Comparison of ENCODE assay signal across 1 cellular context in the genomic region with DNA sequence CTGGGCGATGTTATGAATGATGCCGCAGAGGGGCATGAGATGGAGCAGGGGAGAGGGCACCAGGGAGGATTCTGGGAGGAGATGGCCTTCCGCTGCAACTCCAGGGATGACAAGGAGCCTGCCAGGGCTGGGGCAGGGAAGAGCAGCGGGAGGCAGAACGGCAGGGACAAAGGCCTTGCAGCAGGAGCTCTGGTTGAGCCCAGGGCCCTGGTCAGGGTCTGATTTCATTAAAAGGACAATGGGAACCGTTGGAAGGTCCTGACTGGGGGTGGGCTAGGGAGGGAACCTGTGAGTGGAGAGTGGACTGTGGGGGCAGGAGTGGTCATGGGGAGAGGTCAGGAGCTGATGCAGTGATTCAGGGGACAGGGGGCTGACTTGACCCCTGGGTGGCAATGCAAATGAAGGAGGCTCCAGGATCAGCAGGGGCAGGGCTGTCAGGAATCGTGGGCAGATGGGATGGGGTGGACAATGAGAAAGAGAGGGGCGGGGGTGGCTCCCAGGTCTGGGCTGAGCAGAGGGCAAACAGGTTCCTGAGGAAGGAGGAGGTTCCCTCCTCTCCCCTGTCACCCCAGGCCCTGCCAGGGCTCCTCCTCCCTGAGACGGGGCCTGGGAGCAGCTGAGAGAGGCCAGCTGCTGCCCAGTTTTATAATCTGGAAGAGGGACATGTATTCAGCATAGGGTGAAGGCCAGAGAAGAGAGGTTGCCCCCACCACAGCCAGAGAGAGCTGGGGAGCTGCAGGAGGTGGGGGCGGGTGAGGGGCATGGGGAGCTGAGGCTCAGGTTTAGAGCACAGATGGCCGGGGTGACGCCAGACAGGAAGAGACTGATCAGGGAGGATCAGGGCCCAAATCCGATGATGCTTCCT.
TF ChIP-seq lines count a peak whose summit lies in the region.

No MANE protein-coding gene starts in this region.

TF ChIP-seq in H1, 55 proteins besides CTCF, POLR2A, EP300 and RAD21:
- no peak for TF ChIP-seq SP2 (IDR thresholded peaks at IDR 0.05; ENCODE audit: low read length)
- TF ChIP-seq BACH1 (IDR thresholded peaks at IDR 0.05; ENCODE audit: low read length), result no peak
- no peak for TF ChIP-seq HDAC2 (IDR thresholded peaks at IDR 0.05; ENCODE audit: borderline replicate concordance in 1 of 2, low read depth in 2 of 2, low read length in 2 of 2)
- TF ChIP-seq SAP30 (IDR thresholded peaks at IDR 0.05; ENCODE audit: insufficient read depth, insufficient replicate concordance, low read length), result no peak
- no peak for TF ChIP-seq KDM1A (IDR thresholded peaks at IDR 0.05; ENCODE audit: borderline replicate concordance, low read length)
- no peak for TF ChIP-seq SUZ12 (IDR thresholded peaks at IDR 0.05; ENCODE audit: low read length)
- TF ChIP-seq MAFK (IDR thresholded peaks at IDR 0.05; ENCODE audit: low read depth, low read length), result no peak
- TF ChIP-seq CHD1 (IDR thresholded peaks at IDR 0.05; ENCODE audit: low read depth, low read length), result no peak
- no peak for TF ChIP-seq SIN3A (conservative IDR thresholded peaks at IDR 0.05 in 1 of 2, IDR thresholded peaks at IDR 0.05 in 1 of 2; ENCODE audit: low read depth in 1 of 2, low read length in 2 of 2)
- no peak for TF ChIP-seq TCF12 (IDR thresholded peaks at IDR 0.05; ENCODE audit: low read depth, low read length)
- TF ChIP-seq TBP (IDR thresholded peaks at IDR 0.05; ENCODE audit: low read depth, low read length), result no peak
- TF ChIP-seq NANOG (IDR thresholded peaks at IDR 0.05; ENCODE audit: insufficient read depth, low read depth, low read length, poor library complexity, severe bottlenecking), result no peak
- TF ChIP-seq JUND (IDR thresholded peaks at IDR 0.05; ENCODE audit: low read length), result no peak
- TF ChIP-seq ZNF274 (IDR thresholded peaks at IDR 0.05; ENCODE audit: borderline replicate concordance, extremely low read depth, low read length), result no peak
- no peak for TF ChIP-seq JUN (IDR thresholded peaks at IDR 0.05; ENCODE audit: low read depth, low read length)
- TF ChIP-seq SIRT6 (IDR thresholded peaks at IDR 0.05; ENCODE audit: low read length), result no peak
